Comparison of ENCODE assay signal across 8 cellular contexts in genomic region chr2:1743396-1744150, GRCh38. TPM values are rescaled to one million over a fixed set of nuclear protein-coding genes. Genes with fewer than 3 reads are reported as not detected.
A peak's percentile ranks its signal among the peaks of the same experiment; 100 is the strongest.
DNase-seq lines count a peak whose midpoint lies in the region; ATAC-seq and TF ChIP-seq lines count a peak whose summit lies in the region.

No MANE protein-coding gene starts in this region.

- H3K27ac Mint-ChIP-seq in activated naive CD8-positive, alpha-beta T cell treated with anti-CD3 and anti-CD28 coated beads for 36 hours = no peak overlapping the region

- no peaks in the 10 kb centered on the region for H3K36me3 ChIP-seq in HCT116 (ENCODE audit: control insufficient read depth in 1 of 2, insufficient read depth in 2 of 2, low read length in 2 of 2)
- H3K36me3 ChIP-seq in hepatocyte (replicated peaks; ENCODE audit: insufficient read depth, low read depth) = no peaks in the 10 kb centered on the region
- no peaks in the 10 kb centered on the region for H3K36me3 ChIP-seq in gastrocnemius medialis

- H2AFZ ChIP-seq in HCT116 (ENCODE audit: low read depth, low read length, poor library complexity, severe bottlenecking) (no peak overlapping the region), hepatocyte (peak overlapping the region; percentile 61)

- peaks cover 6% of the 10 kb centered on the region for H3K4me1 Mint-ChIP-seq in activated naive CD8-positive, alpha-beta T cell treated with anti-CD3 and anti-CD28 coated beads for 36 hours

- H3K27me3 ChIP-seq in HCT116 (ENCODE audit: insufficient read depth, low read length) (peaks cover 3% of the 10 kb centered on the region; the same call in 1 of the 2 replicates), hepatocyte (peaks cover 10% of the 10 kb centered on the region), gastrocnemius medialis (peaks cover 6 to 18% (median 17%) of the 10 kb centered on the region in 3 donors)

- ATAC-seq in HCT116 (peak; percentile 35), gastrocnemius medialis (no peak), GM19328 (IDR thresholded peaks at IDR 0.05; ENCODE audit: unreplicated experiment) (no peak)
- ATAC-seq in activated CD4-positive, CD25-positive, alpha-beta regulatory T cell treated with anti-CD3 and anti-CD28 coated beads, Interleukin-2, amount 50 U/mL, for 24 hours = no peak
- no peak for ATAC-seq in stimulated activated naive CD8-positive, alpha-beta T cell treated with anti-CD3 and anti-CD28 coated beads, Interleukin-15, Interleukin-2, amounts not matched to agents 100 U/mL and 50 U/mL, for 24 hours

- no peaks in the 10 kb centered on the region for H3K9me3 ChIP-seq in HCT116 (ENCODE audit: control insufficient read depth in 1 of 2, insufficient read depth in 1 of 2, low read depth in 1 of 2, low read length in 2 of 2)
- H3K9me3 ChIP-seq in hepatocyte (ENCODE audit: low read depth) = no peaks in the 10 kb centered on the region
- no peaks in the 10 kb centered on the region for H3K9me3 ChIP-seq in gastrocnemius medialis

- H4K20me1 ChIP-seq in HCT116 (ENCODE audit: insufficient read depth) (no peaks in the 10 kb centered on the region), hepatocyte (ENCODE audit: insufficient read depth, poor library complexity, severe bottlenecking) (peaks cover 19% of the 10 kb centered on the region)

- H3K9me2 ChIP-seq in HCT116 (ENCODE audit: insufficient read depth) = no peaks in the 10 kb centered on the region
- H3K9me2 ChIP-seq in hepatocyte (replicated peaks; ENCODE audit: insufficient read depth) = no peaks in the 10 kb centered on the region

- CTCF ChIA-PET in HCT116 (lab: Charles Lee) = no interaction called here

- TF ChIP-seq POLR2A in HCT116 (IDR thresholded peaks at IDR 0.05; ENCODE audit: borderline replicate concordance, extremely low read depth, insufficient read depth, insufficient read length) = no peak
- TF ChIP-seq POLR2A in gastrocnemius medialis (IDR thresholded peaks at IDR 0.05) = no peak

- BruUV-seq in HCT116 (replicated peaks; lab: Mats Ljungman, UMichigan) = no TSS peak

- in situ Hi-C loops in gastrocnemius medialis (cut with MboI; ENCODE audit: low sequenced_read_pairs in 4 of 4) = no loop called here

- POLR2A ChIA-PET in HCT116 (lab: Charles Lee) = no interaction called here

- TF ChIP-seq RAD21 in HCT116 (IDR thresholded peaks at IDR 0.05; ENCODE audit: low read depth) = no peak

- 1% methylated on average over 21 of the region's 71 CpGs for WGBS in hepatocyte (ENCODE audit: low lambda C conversion rate, missing lambda C conversion rate)

- DNase-seq in HCT116 (ENCODE audit: low read depth, low spot score) (no peak), hepatocyte (ENCODE audit: low spot score) (peak; percentile 68), gastrocnemius medialis (no peak), anterior cingulate cortex (lab: John Stamatoyannopoulos, UW) (no peak)
- DNase-seq in activated naive CD8-positive, alpha-beta T cell treated with anti-CD3 and anti-CD28 coated beads for 36 hours = no peak
- no peak for DNase-seq in stimulated activated naive CD8-positive, alpha-beta T cell treated with anti-CD3 and anti-CD28 coated beads, Interleukin-15, Interleukin-2, amounts not matched to agents 100 U/mL and 50 U/mL, for 24 hours

- TF ChIP-seq CTCF in HCT116 (IDR thresholded peaks at IDR 0.05 in 2 of 3, conservative IDR thresholded peaks at IDR 0.05 in 1 of 3; ENCODE audit: borderline replicate concordance in 1 of 3, insufficient read depth in 1 of 3, low read depth in 2 of 3, low read length in 2 of 3) (no peak), hepatocyte (IDR thresholded peaks at IDR 0.05; ENCODE audit: poor library complexity) (no peak), gastrocnemius medialis (IDR thresholded peaks at IDR 0.05 in 4 of 5, conservative IDR thresholded peaks at IDR 0.05 in 1 of 5) (no peak)

- H3K4me1 ChIP-seq in HCT116 (ENCODE audit: control insufficient read depth in 1 of 2, insufficient read depth in 2 of 2, low read length in 2 of 2) (peaks cover 0 to 2% of the 10 kb centered on the region in 2 experiments; a peak in 1 of 4 replicates), hepatocyte (ENCODE audit: insufficient read depth) (peaks cover 6% of the 10 kb centered on the region), gastrocnemius medialis (peaks cover 3 to 12% of the 10 kb centered on the region in 2 donors)

- intact Hi-C loops in HCT116 (cut with micrococcal nuclease) (no loop called here), gastrocnemius medialis (cut with DNase I; ENCODE audit: low total_unique reads) (loop anchor here (2.0 kb wide), 2 partner anchors 91 to 151 kb away; no protein-coding TSS in a partner anchor)

- H3K9ac ChIP-seq in HCT116 (ENCODE audit: low read length) = no peak overlapping the region

- no peaks in the 10 kb centered on the region for H3K79me2 ChIP-seq in HCT116 (ENCODE audit: insufficient read depth, low read length)
- H3K79me2 ChIP-seq in hepatocyte = peaks cover 55% of the 10 kb centered on the region

- H3K4me3 ChIP-seq in HCT116 (replicated peaks in 1 of 2; ENCODE audit: low read depth in 1 of 2, low read length in 2 of 2) (peak overlapping the region; percentile 43 to 44), hepatocyte (peak overlapping the region; percentile 90), gastrocnemius medialis (peak overlapping the region; percentile 62 to 69 (median 68))

- H3K27me3 Mint-ChIP-seq in activated naive CD8-positive, alpha-beta T cell treated with anti-CD3 and anti-CD28 coated beads for 36 hours = peaks cover 57% of the 10 kb centered on the region

- H3K27ac ChIP-seq in HCT116 (ENCODE audit: low read depth, low read length) = peak overlapping the region; percentile 29; the same call in 1 of the 2 replicates
- peak overlapping the region; percentile 98 for H3K27ac ChIP-seq in hepatocyte
- H3K27ac ChIP-seq in gastrocnemius medialis = peak overlapping the region; percentile 82 to 87 (median 84)

- H3K9me3 Mint-ChIP-seq in activated naive CD8-positive, alpha-beta T cell treated with anti-CD3 and anti-CD28 coated beads for 36 hours = no peaks in the 10 kb centered on the region

- H3K4me3 Mint-ChIP-seq in activated naive CD8-positive, alpha-beta T cell treated with anti-CD3 and anti-CD28 coated beads for 36 hours = peak overlapping the region; percentile 76

- H3K4me2 ChIP-seq in HCT116 (ENCODE audit: low read length) = peak overlapping the region; percentile 62
- H3K4me2 ChIP-seq in hepatocyte = peak overlapping the region; percentile 84

- RAD21 ChIA-PET in HCT116 (lab: Charles Lee; ENCODE audit: low non-redundant PET in 1 of 2, low total read pairs in 2 of 2, uncharacterized antibody in 2 of 2, unreplicated experiment in 2 of 2) = no interaction called here

- no peaks in the 10 kb centered on the region for H3K36me3 Mint-ChIP-seq in activated naive CD8-positive, alpha-beta T cell treated with anti-CD3 and anti-CD28 coated beads for 36 hours

TF ChIP-seq in HCT116, 20 proteins besides CTCF, POLR2A, EP300 and RAD21:
- TF ChIP-seq ELF1 (IDR thresholded peaks at IDR 0.05; ENCODE audit: borderline replicate concordance, low read depth) = no peak
- TF ChIP-seq ATF3 (IDR thresholded peaks at IDR 0.05) = no peak
- no peak for TF ChIP-seq POLR2AphosphoS5 (IDR thresholded peaks at IDR 0.05; ENCODE audit: low read depth, low read length)
- no peak for TF ChIP-seq SP1 (IDR thresholded peaks at IDR 0.05; ENCODE audit: low read depth)
- no peak for TF ChIP-seq YY1 (IDR thresholded peaks at IDR 0.05; ENCODE audit: extremely low read depth, insufficient replicate concordance, low read depth, low read length)
- TF ChIP-seq EGR1 (IDR thresholded peaks at IDR 0.05; ENCODE audit: low read depth) = no peak
- TF ChIP-seq FOSL1 (IDR thresholded peaks at IDR 0.05; ENCODE audit: low read depth) = no peak
- no peak for TF ChIP-seq TCF7L2 (IDR thresholded peaks at IDR 0.05; ENCODE audit: borderline replicate concordance, extremely low read depth, insufficient read depth, insufficient read length)
- no peak for TF ChIP-seq CEBPB (IDR thresholded peaks at IDR 0.05; ENCODE audit: low read depth)
- TF ChIP-seq REST (IDR thresholded peaks at IDR 0.05; ENCODE audit: low read depth) = no peak
- TF ChIP-seq EZH2 (IDR thresholded peaks at IDR 0.05) = no peak

RNA-seq across cellular contexts. Expression of gene PXDN, which starts 0.7 kb away (rescaled TPM):
- total RNA-seq in HCT116 (2021; ENCODE audit: unreplicated experiment) (10.7 TPM), hepatocyte (78.8 and 107 TPM in 2 replicates), gastrocnemius medialis (10 to 100 TPM in 2 of 4 donors, 1 to 10 TPM in 2; 7.8 to 13.4 (median 10.3) TPM)
- polyA plus RNA-seq in HCT116 (2012) = 5.1 and 6.4 TPM in 2 replicates
- 1 to 10 TPM; 1.8 to 2.1 TPM for total RNA-seq in activated naive CD8-positive, alpha-beta T cell treated with anti-CD3 and anti-CD28 coated beads for 36 hours
- polyA plus RNA-seq in hepatocyte = 110 and 118 TPM in 2 replicates

Comparison
In these comparisons a context has a peak if more than half of its experiments do, and no peak if none do; other contexts are left out.
1. H3K27ac ChIP-seq: peak in every context shown above with its lines; median percentile 98 in hepatocyte; 84 in gastrocnemius medialis; 29 in HCT116.